Comparison of ENCODE assay signal across 8 cellular contexts in the genomic region with DNA sequence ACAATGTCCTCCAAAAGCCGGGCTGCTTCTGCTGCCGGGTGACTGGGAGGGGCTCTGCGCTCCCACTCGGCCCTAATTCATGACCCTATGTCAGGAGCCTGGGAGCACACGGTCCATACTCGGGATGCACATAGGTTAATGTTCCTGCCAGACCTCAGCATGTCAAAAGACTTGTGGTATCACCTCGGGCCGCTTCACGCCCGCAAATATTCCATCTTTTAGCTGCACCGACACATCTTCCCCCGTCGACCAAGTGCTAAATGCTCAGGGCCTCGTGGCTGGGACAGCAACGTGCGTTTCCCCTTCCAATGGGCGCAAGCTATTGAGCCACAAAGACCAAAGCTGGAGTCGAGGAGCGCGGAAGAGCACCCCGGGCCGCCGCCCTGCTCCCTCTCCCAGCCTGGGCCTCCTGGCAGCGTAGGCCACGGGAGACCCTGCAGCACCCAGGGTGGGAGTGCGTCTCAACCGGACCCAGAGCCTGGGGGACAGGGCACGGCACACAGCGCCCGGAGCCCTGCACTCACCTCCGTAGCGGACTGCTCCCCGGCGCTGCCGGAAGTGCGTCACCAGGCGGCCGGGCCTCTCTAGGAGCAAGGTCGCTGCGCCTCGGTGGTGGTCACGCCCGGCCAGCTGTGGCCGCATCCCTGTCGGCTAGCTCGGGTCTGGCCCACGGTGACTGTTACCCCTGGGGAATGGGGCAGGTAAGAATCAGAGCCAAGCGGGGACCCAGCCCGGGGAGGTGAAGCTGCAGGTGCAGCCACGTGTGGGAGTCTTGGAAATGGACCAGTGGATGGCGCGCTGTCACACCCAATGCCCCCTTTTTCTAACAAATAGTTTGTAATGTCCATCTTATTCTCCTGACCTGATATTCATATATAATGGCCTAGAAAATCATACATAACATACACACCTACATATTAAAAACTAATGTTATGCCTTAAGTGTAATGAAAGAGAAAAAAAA. TPM values are rescaled to one million over a fixed set of nuclear protein-coding genes. Genes with fewer than 3 reads are reported as not detected.
DNase-seq lines count a peak whose midpoint lies in the region; ATAC-seq and TF ChIP-seq lines count a peak whose summit lies in the region.

ZNF23 (minus strand) TSS at position 562 of the 963 bp plus-strand sequence. CDS start 5,451 bp downstream, outside the sequence.

- no CpG with 5 or more reads among the region's 52 CpGs for WGBS in H9 (ENCODE audit: extremely low coverage, insufficient read length, low lambda C conversion rate)
- no CpG with 5 or more reads among the region's 52 CpGs for WGBS in trophoblast cell (ENCODE audit: extremely low coverage, insufficient coverage, insufficient read length)

- H3K27ac ChIP-seq in H9 (ENCODE audit: insufficient read length, low read depth, low read length) (no peak within 1 kb of the TSS), SU-DHL-6 (ENCODE audit: low read depth, low read length) (no peak within 1 kb of the TSS), cardiac muscle cell (peak within 1 kb of the TSS; percentile 83), trophoblast cell (ENCODE audit: low read depth, low read length) (no peak within 1 kb of the TSS), tibial artery (peak within 1 kb of the TSS; percentile 86 to 93)

- no peaks in the 10 kb centered on the region for H3K27me3 ChIP-seq in GM06990 (replicated peaks; ENCODE audit: control insufficient read depth, insufficient read depth, low read length)
- no peaks in the 10 kb centered on the region for H3K27me3 ChIP-seq in H9 (ENCODE audit: insufficient read depth, low read length)
- H3K27me3 ChIP-seq in MG63: no peaks in the 10 kb centered on the region
- no peaks in the 10 kb centered on the region for H3K27me3 ChIP-seq in SU-DHL-6 (ENCODE audit: low read length)
- H3K27me3 ChIP-seq in cardiac muscle cell: no peaks in the 10 kb centered on the region
- H3K27me3 ChIP-seq in trophoblast cell (ENCODE audit: insufficient read depth, low read length): no peaks in the 10 kb centered on the region
- no peaks in the 10 kb centered on the region for H3K27me3 ChIP-seq in tibial artery

- H2AK5ac ChIP-seq in H9 (ENCODE audit: insufficient read length, low read length) (no peak within 1 kb of the TSS), trophoblast cell (ENCODE audit: low read length) (peak within 1 kb of the TSS; percentile 41)

- H3K27ac Mint-ChIP-seq in H9: peak within 1 kb of the TSS; percentile 79 to 98 (median 84); a peak in 6 of 7 replicates
- H3K27ac Mint-ChIP-seq in activated naive CD8-positive, alpha-beta T cell treated with anti-CD3 and anti-CD28 coated beads, Interleukin-2, amount 50 U/mL, for 24 hours: peak within 1 kb of the TSS; percentile 92

- peaks cover 3% of the 10 kb centered on the region for H3K23me2 ChIP-seq in H9 (ENCODE audit: insufficient read length, low read depth, low read length, poor library complexity, severe bottlenecking)

- no peaks in the 10 kb centered on the region for H3F3A ChIP-seq in SU-DHL-6 (ENCODE audit: insufficient read depth)

- peak within 1 kb of the TSS; percentile 84 for H3K4me2 ChIP-seq in H9 (ENCODE audit: insufficient read depth, insufficient read length, low read length)
- H3K4me2 ChIP-seq in SU-DHL-6 (ENCODE audit: low read depth, low read length, poor library complexity, severe bottlenecking): peak within 1 kb of the TSS; percentile 69
- H3K4me2 ChIP-seq in trophoblast cell (ENCODE audit: low read length): peak within 1 kb of the TSS; percentile 98

- H3K36me3 Mint-ChIP-seq in H9 (ENCODE audit: insufficient read depth in 1 of 3, low read depth in 3 of 3): no peaks in the 10 kb centered on the region
- H3K36me3 Mint-ChIP-seq in activated naive CD8-positive, alpha-beta T cell treated with anti-CD3 and anti-CD28 coated beads, Interleukin-2, amount 50 U/mL, for 24 hours (ENCODE audit: low read depth): peaks cover 3% of the 10 kb centered on the region

- no peak within 1 kb of the TSS for H3K23ac ChIP-seq in H9 (ENCODE audit: insufficient read length, low read depth, low read length)
- no peak within 1 kb of the TSS for H3K23ac ChIP-seq in trophoblast cell (ENCODE audit: low read length)

- H3K9ac ChIP-seq in H9 (ENCODE audit: extremely low read depth, insufficient read length, low read length) (peak within 1 kb of the TSS; percentile 84), SU-DHL-6 (ENCODE audit: low read length) (peak within 1 kb of the TSS; percentile 88), trophoblast cell (ENCODE audit: low read length) (peak within 1 kb of the TSS; percentile 98)

- no peak within 1 kb of the TSS for H2BK15ac ChIP-seq in H9 (ENCODE audit: low read depth, low read length)

- H3K27me3 Mint-ChIP-seq in H9 (ENCODE audit: low read depth): no peaks in the 10 kb centered on the region; the same call in 1 of the 2 replicates
- no peaks in the 10 kb centered on the region for H3K27me3 Mint-ChIP-seq in activated naive CD8-positive, alpha-beta T cell treated with anti-CD3 and anti-CD28 coated beads, Interleukin-2, amount 50 U/mL, for 24 hours

- H3K4ac ChIP-seq in H9 (ENCODE audit: low read depth, low read length) (no peak within 1 kb of the TSS), trophoblast cell (ENCODE audit: low read depth, low read length) (peak within 1 kb of the TSS; percentile 57)

- H3K36me3 ChIP-seq in GM06990 (ENCODE audit: control insufficient read depth, insufficient read depth, low read length): no peaks in the 10 kb centered on the region
- H3K36me3 ChIP-seq in MG63: no peaks in the 10 kb centered on the region
- no peaks in the 10 kb centered on the region for H3K36me3 ChIP-seq in SU-DHL-6 (ENCODE audit: low read length)
- H3K36me3 ChIP-seq in cardiac muscle cell: no peaks in the 10 kb centered on the region
- no peaks in the 10 kb centered on the region for H3K36me3 ChIP-seq in trophoblast cell (ENCODE audit: control insufficient read depth in 1 of 2, insufficient read depth in 2 of 2, low read length in 2 of 2)
- peaks cover 4 to 11% (median 10%) of the 10 kb centered on the region in 3 donors for H3K36me3 ChIP-seq in tibial artery

- H3K9me3 ChIP-seq in H9 (ENCODE audit: control insufficient read depth, low read depth, low read length) (no peaks in the 10 kb centered on the region), MG63 (no peaks in the 10 kb centered on the region), SU-DHL-6 (ENCODE audit: insufficient read depth, low read length) (no peaks in the 10 kb centered on the region), cardiac muscle cell (ENCODE audit: low read depth) (no peaks in the 10 kb centered on the region), trophoblast cell (ENCODE audit: insufficient read depth, low read depth, low read length) (no peaks in the 10 kb centered on the region), tibial artery (no peaks in the 10 kb centered on the region)

- H4K12ac ChIP-seq in trophoblast cell (ENCODE audit: low read depth, low read length): peak within 1 kb of the TSS; percentile 93

- H3K18ac ChIP-seq in H9 (ENCODE audit: insufficient read length, low read depth, low read length) (peak within 1 kb of the TSS; percentile 88), trophoblast cell (ENCODE audit: low read length) (peak within 1 kb of the TSS; percentile 67)

- H3K4me1 ChIP-seq in H9 (ENCODE audit: insufficient read depth, low read length) (no peaks in the 10 kb centered on the region; the same call in 1 of the 2 replicates), cardiac muscle cell (ENCODE audit: low read depth) (peaks cover 9% of the 10 kb centered on the region), trophoblast cell (ENCODE audit: control insufficient read depth in 1 of 2, insufficient read depth in 2 of 2, low read length in 2 of 2) (peaks cover 0 to 4% of the 10 kb centered on the region in 2 experiments), tibial artery (peaks cover 0 to 23% (median 7%) of the 10 kb centered on the region in 4 donors)

- no peaks in the 10 kb centered on the region for H3K79me1 ChIP-seq in H9 (ENCODE audit: insufficient read depth, low read depth, low read length, poor library complexity, severe bottlenecking)
- peaks cover 3% of the 10 kb centered on the region for H3K79me1 ChIP-seq in trophoblast cell (ENCODE audit: low read length)

- no peak within 1 kb of the TSS for H2BK5ac ChIP-seq in H9 (ENCODE audit: insufficient read length, low read length)
- no peak within 1 kb of the TSS for H2BK5ac ChIP-seq in trophoblast cell (ENCODE audit: low read depth, low read length, poor library complexity)

- intact Hi-C loops in tibial artery (cut with DNase I; ENCODE audit: low total_unique reads): loop anchor here (1.0 to 5.0 kb wide), 2 partner anchors 22 to 1100 kb away; no protein-coding TSS in a partner anchor

- no peak within 1 kb of the TSS for H3T11ph ChIP-seq in H9 (ENCODE audit: low read length)

- TF ChIP-seq CTCF in GM06990 (IDR thresholded peaks at IDR 0.05; ENCODE audit: insufficient read depth, low read length, poor library complexity, severe bottlenecking): peak; percentile 45
- TF ChIP-seq CTCF in H9 (conservative IDR thresholded peaks at IDR 0.05): 0 out of 3 replicates have a peak, but pooled peaks have one; percentile 9
- peak; percentile 26 for TF ChIP-seq CTCF in SU-DHL-6 (IDR thresholded peaks at IDR 0.05; ENCODE audit: insufficient read depth, low read length, poor library complexity, severe bottlenecking)
- TF ChIP-seq CTCF in cardiac muscle cell (IDR thresholded peaks at IDR 0.05; ENCODE audit: low read depth, low read length): no peak
- TF ChIP-seq CTCF in tibial artery (IDR thresholded peaks at IDR 0.05): no peak

- H2AFZ ChIP-seq in H9 (ENCODE audit: low read length) (no peak within 1 kb of the TSS), SU-DHL-6 (ENCODE audit: low read depth, low read length, severe bottlenecking) (peak within 1 kb of the TSS; percentile 98), trophoblast cell (ENCODE audit: insufficient read depth, low read length, poor library complexity) (peak within 1 kb of the TSS; percentile 59)

- no peak within 1 kb of the TSS for H2BK20ac ChIP-seq in H9 (ENCODE audit: low read depth, low read length, poor library complexity, severe bottlenecking)

- no peak within 1 kb of the TSS for H3K56ac ChIP-seq in H9 (ENCODE audit: insufficient read length, low read depth, low read length)

- no peaks in the 10 kb centered on the region; a peak in 1 of 5 replicates for H3K9me3 Mint-ChIP-seq in H9
- H3K9me3 Mint-ChIP-seq in activated naive CD8-positive, alpha-beta T cell treated with anti-CD3 and anti-CD28 coated beads, Interleukin-2, amount 50 U/mL, for 24 hours: no peaks in the 10 kb centered on the region

- no peaks in the 10 kb centered on the region for H3K9me2 ChIP-seq in SU-DHL-6 (replicated peaks; ENCODE audit: insufficient read depth, low read length)

- ATAC-seq in activated naive CD8-positive, alpha-beta T cell treated with anti-CD3 and anti-CD28 coated beads, Interleukin-2, amount 50 U/mL, for 24 hours: peak; percentile 99

- DNase-seq in GM06990 (ENCODE audit: extremely low read depth, insufficient read length) (peak; percentile 90), H9 (peak; percentile 81), MG63 (peak; percentile 70), cardiac muscle cell (ENCODE audit: low read depth in 1 of 2, low spot score in 1 of 2) (peak; percentile 82 to 89), trophoblast cell (peak; percentile 58 to 84), tibial artery (peak; percentile 81 to 90)
- peak; percentile 84 for DNase-seq in activated naive CD8-positive, alpha-beta T cell treated with anti-CD3 and anti-CD28 coated beads, Interleukin-2, amount 50 U/mL, for 24 hours

- peaks cover 13 to 20% of the 10 kb centered on the region in 2 experiments for H3K4me1 Mint-ChIP-seq in H9
- H3K4me1 Mint-ChIP-seq in activated naive CD8-positive, alpha-beta T cell treated with anti-CD3 and anti-CD28 coated beads, Interleukin-2, amount 50 U/mL, for 24 hours: peaks cover 21% of the 10 kb centered on the region

- H4K91ac ChIP-seq in H9 (ENCODE audit: insufficient read length, low read depth, low read length): no peak within 1 kb of the TSS
- H4K91ac ChIP-seq in trophoblast cell (ENCODE audit: low read depth, low read length): peak within 1 kb of the TSS; percentile 52

- H3K14ac ChIP-seq in H9 (ENCODE audit: insufficient read depth, low read length) (peak within 1 kb of the TSS; percentile 83), trophoblast cell (ENCODE audit: low read length) (peak within 1 kb of the TSS; percentile 82)

- H3K4me3 ChIP-seq in GM06990 (replicated peaks; ENCODE audit: low read depth, low read length) (peak within 1 kb of the TSS; percentile 97), MG63 (peak within 1 kb of the TSS; percentile 86), SU-DHL-6 (ENCODE audit: insufficient read depth, low read length, poor library complexity, severe bottlenecking) (peak within 1 kb of the TSS; percentile 78), cardiac muscle cell (peak within 1 kb of the TSS; percentile 92), trophoblast cell (ENCODE audit: low read depth, low read length) (peak within 1 kb of the TSS; percentile 98), tibial artery (peak within 1 kb of the TSS; percentile 84 to 97)

- H2BK12ac ChIP-seq in H9 (ENCODE audit: insufficient read length, low read depth, low read length) (no peak within 1 kb of the TSS), trophoblast cell (ENCODE audit: low read length) (no peak within 1 kb of the TSS)

- H3K4me3 Mint-ChIP-seq in H9: peak within 1 kb of the TSS; percentile 94 to 96
- H3K4me3 Mint-ChIP-seq in activated naive CD8-positive, alpha-beta T cell treated with anti-CD3 and anti-CD28 coated beads, Interleukin-2, amount 50 U/mL, for 24 hours: peak within 1 kb of the TSS; percentile 89

- H2BK120ac ChIP-seq in H9 (ENCODE audit: low read depth, low read length, poor library complexity, severe bottlenecking) (no peak within 1 kb of the TSS), trophoblast cell (ENCODE audit: insufficient read depth, low read length, poor library complexity) (no peak within 1 kb of the TSS)

- peaks cover 4% of the 10 kb centered on the region; the same call in 1 of the 2 replicates for H3K79me2 ChIP-seq in H9 (ENCODE audit: insufficient read depth, low read length)
- H3K79me2 ChIP-seq in SU-DHL-6 (ENCODE audit: insufficient read depth, low read length): peaks cover 24% of the 10 kb centered on the region
- peaks cover 5% of the 10 kb centered on the region for H3K79me2 ChIP-seq in trophoblast cell (ENCODE audit: control insufficient read depth, insufficient read depth, low read length, poor library complexity)

- H4K8ac ChIP-seq in H9 (replicated peaks; ENCODE audit: insufficient read length, low read depth, low read length): no peak within 1 kb of the TSS
- peak within 1 kb of the TSS; percentile 99 for H4K8ac ChIP-seq in trophoblast cell (ENCODE audit: low read depth, low read length)

- no peak within 1 kb of the TSS for H4K5ac ChIP-seq in H9 (ENCODE audit: insufficient read length, low read depth, low read length)

- H4K20me1 ChIP-seq in H9 (ENCODE audit: control insufficient read depth, insufficient read depth, insufficient read length) (no peaks in the 10 kb centered on the region), SU-DHL-6 (ENCODE audit: low read depth, low read length) (no peaks in the 10 kb centered on the region)

RNA-seq across cellular contexts. Expression of gene ZNF23, which starts in this region (rescaled TPM):
- total RNA-seq in H9 (2021) (9.6 and 10.1 TPM in 2 replicates), cardiac muscle cell (6.7 and 8.0 TPM in 2 replicates)
- 3.6 and 4.2 TPM in 2 replicates for total RNA-seq in MG63 (2014; rRNA removed; shearing (Covaris generic); ENCODE audit: low replicate concordance)
- 8.5 and 12.2 TPM in 2 replicates for polyA plus RNA-seq in cardiac muscle cell
- 4.1 and 4.3 TPM in 2 replicates for polyA plus RNA-seq in trophoblast cell (2013)

Comparison
In these comparisons a context has a peak if more than half of its experiments do, and no peak if none do; other contexts are left out.
1. CTCF ChIP-seq: peak in GM06990 (single experiment), H9 (single experiment) and SU-DHL-6 (single experiment); none in cardiac muscle cell (single experiment) and tibial artery (0 of 2).
2. H3K27ac ChIP-seq: peak in cardiac muscle cell (single experiment) and tibial artery (2 of 2); none in H9 (single experiment), SU-DHL-6 (single experiment) and trophoblast cell (single experiment).
3. Peak in every context shown above with its lines, with median percentiles within 50 percentile points of each other: DNase-seq, H3K4me3 ChIP-seq, H3K4me2 ChIP-seq and H3K9ac ChIP-seq.